32 cellular contexts compared by ENCODE assay signal in genomic region chr15:31544361-31544760, GRCh38.
DNase-seq lines count a peak whose midpoint lies in the region; ATAC-seq, FAIRE-seq and TF ChIP-seq lines count a peak whose summit lies in the region.
"Had no signal": no experiment of that assay in that cellular context is flagged by ENCODE, and none has a peak within 500 bp of the region (broad histone marks: within the 10 kb centered on the region; RNA-seq: fewer than 3 reads in every experiment).

No MANE protein-coding gene starts in this region.

- no peak overlapping the region for H3K27ac Mint-ChIP-seq in activated CD4-positive, alpha-beta T cell treated with anti-CD3 and anti-CD28 coated beads for 36 hours
- H3K27ac Mint-ChIP-seq in activated CD4-positive, alpha-beta T cell treated with anti-CD3 and anti-CD28 coated beads, Interleukin-2, amount 10 ng/mL, durations not matched to agents 24 days and 14 days, result no peak overlapping the region
- no peak overlapping the region for H3K27ac Mint-ChIP-seq in natural killer cell treated with Interleukin-12 subunit alpha and Interleukin-12 subunit beta and Interleukin-15 and Interleukin-18, amount 100 ng/mL, for 72 hours
- no peak overlapping the region for H3K27ac Mint-ChIP-seq in natural killer cell
- H3K27ac Mint-ChIP-seq: B cell; CD14-positive monocyte; CD4-positive, alpha-beta memory T cell; CD4-positive, alpha-beta T cell; CD4-positive, CD25-positive, alpha-beta regulatory T cell; CD8-positive, alpha-beta memory T cell; CD8-positive, alpha-beta T cell had no signal

- POLR2A ChIA-PET in activated CD4-positive, alpha-beta T cell treated with anti-CD3 and anti-CD28 coated beads for 36 hours (lab: Charles Lee), result interaction anchor here (0.5 kb wide), 1 partner anchor 398 kb away, joined by 3 read pairs; no protein-coding TSS in a partner anchor

- no peaks in the 10 kb centered on the region for H3K9me3 Mint-ChIP-seq in activated CD4-positive, alpha-beta T cell treated with anti-CD3 and anti-CD28 coated beads for 36 hours (ENCODE audit: low read depth)
- H3K9me3 Mint-ChIP-seq in activated CD4-positive, alpha-beta T cell treated with anti-CD3 and anti-CD28 coated beads, Interleukin-2, amount 10 ng/mL, durations not matched to agents 24 days and 14 days, result peaks cover 4% of the 10 kb centered on the region
- H3K9me3 Mint-ChIP-seq in natural killer cell treated with Interleukin-12 subunit alpha and Interleukin-12 subunit beta and Interleukin-15 and Interleukin-18, amount 100 ng/mL, for 72 hours, result no peaks in the 10 kb centered on the region
- no peaks in the 10 kb centered on the region for H3K9me3 Mint-ChIP-seq in natural killer cell
- H3K9me3 Mint-ChIP-seq: CD14-positive monocyte; CD4-positive, alpha-beta T cell; CD8-positive, alpha-beta memory T cell; CD8-positive, alpha-beta T cell had no signal

- DNase-seq in activated CD4-positive, CD25-positive, alpha-beta regulatory T cell (lab: John Stamatoyannopoulos, UW), result no peak
- no peak for DNase-seq in activated CD4-positive, alpha-beta T cell treated with anti-CD3 and anti-CD28 coated beads for 36 hours
- no peak for DNase-seq in activated CD4-positive, alpha-beta T cell treated with anti-CD3 and anti-CD28 coated beads, Interleukin-2, amount 10 ng/mL, durations not matched to agents 24 days and 14 days
- DNase-seq in natural killer cell treated with Interleukin-12 subunit alpha and Interleukin-12 subunit beta and Interleukin-15 and Interleukin-18, amount 100 ng/mL, for 72 hours (ENCODE audit: low spot score), result peak; percentile 50
- DNase-seq in natural killer cell (no peak), retina (no peak)
- DNase-seq: 8988T; ACHN; AML-193; BE2C; C1 segment of cervical spinal cord; Caco-2; Calu3; CD4-positive, alpha-beta memory T cell; CD4-positive, alpha-beta T cell; CD4-positive, CD25-positive, alpha-beta regulatory T cell; CD8-positive, alpha-beta memory T cell; CD8-positive, alpha-beta T cell; COR-L47; DMS 273 treated with DMSO at 0.1 percent for 48 hours; DMS153; DMS53; DMS79; DMS79 treated with DMSO at 0.1 percent for 48 hours; DND-41; EL had no signal

- intact Hi-C loops in activated CD4-positive, alpha-beta T cell treated with anti-CD3 and anti-CD28 coated beads for 36 hours (cut with DNase I, micrococcal nuclease), result no loop called here
- intact Hi-C loops in activated CD4-positive, alpha-beta T cell treated with anti-CD3 and anti-CD28 coated beads, Interleukin-2, amount 10 ng/mL, durations not matched to agents 24 days and 14 days (cut with micrococcal nuclease), result no loop called here
- intact Hi-C loops in natural killer cell (cut with micrococcal nuclease), result no loop called here

- TF ChIP-seq CTCF in natural killer cell (IDR thresholded peaks at IDR 0.05), result no peak

- H3K4me3 Mint-ChIP-seq in activated CD4-positive, alpha-beta T cell treated with anti-CD3 and anti-CD28 coated beads for 36 hours, result no peak overlapping the region
- H3K4me3 Mint-ChIP-seq in activated CD4-positive, alpha-beta T cell treated with anti-CD3 and anti-CD28 coated beads, Interleukin-2, amount 10 ng/mL, durations not matched to agents 24 days and 14 days, result no peak overlapping the region
- H3K4me3 Mint-ChIP-seq in natural killer cell treated with Interleukin-12 subunit alpha and Interleukin-12 subunit beta and Interleukin-15 and Interleukin-18, amount 100 ng/mL, for 72 hours, result no peak overlapping the region
- no peak overlapping the region for H3K4me3 Mint-ChIP-seq in natural killer cell
- H3K4me3 Mint-ChIP-seq: B cell; CD14-positive monocyte; CD4-positive, alpha-beta memory T cell; CD4-positive, alpha-beta T cell; CD4-positive, CD25-positive, alpha-beta regulatory T cell; CD8-positive, alpha-beta memory T cell; CD8-positive, alpha-beta T cell had no signal

- H3K4me1 Mint-ChIP-seq in activated CD4-positive, alpha-beta T cell treated with anti-CD3 and anti-CD28 coated beads for 36 hours, result peaks cover 9% of the 10 kb centered on the region
- peaks cover 2% of the 10 kb centered on the region for H3K4me1 Mint-ChIP-seq in activated CD4-positive, alpha-beta T cell treated with anti-CD3 and anti-CD28 coated beads, Interleukin-2, amount 10 ng/mL, durations not matched to agents 24 days and 14 days
- peaks cover 0 to 11% of the 10 kb centered on the region in 2 donors for H3K4me1 Mint-ChIP-seq in natural killer cell treated with Interleukin-12 subunit alpha and Interleukin-12 subunit beta and Interleukin-15 and Interleukin-18, amount 100 ng/mL, for 72 hours (ENCODE audit: low read depth in 2 of 2)
- H3K4me1 Mint-ChIP-seq in natural killer cell, result no peaks in the 10 kb centered on the region
- H3K4me1 Mint-ChIP-seq: B cell; CD14-positive monocyte; CD4-positive, alpha-beta memory T cell; CD4-positive, CD25-positive, alpha-beta regulatory T cell; CD8-positive, alpha-beta memory T cell had no signal

- CTCF ChIA-PET in activated CD4-positive, alpha-beta T cell treated with anti-CD3 and anti-CD28 coated beads for 36 hours (lab: Charles Lee), result no interaction called here

- FAIRE-seq in islet of Langerhans (lab: Jason Lieb, UNC), result peak; percentile 5
- FAIRE-seq: A549, D721Med had no signal

- ATAC-seq in activated CD4-positive, CD25-positive, alpha-beta regulatory T cell treated with anti-CD3 and anti-CD28 coated beads, Interleukin-2, amount 50 U/mL, for 24 hours, result peak; percentile 33 to 66
- peak; percentile 33 for ATAC-seq in activated CD4-positive, alpha-beta T cell treated with anti-CD3 and anti-CD28 coated beads for 36 hours
- peak in 1 of 2 donors; percentile 70 for ATAC-seq in natural killer cell treated with Interleukin-12 subunit alpha and Interleukin-12 subunit beta and Interleukin-15 and Interleukin-18, amount 100 ng/mL, for 72 hours
- no peak for ATAC-seq in natural killer cell
- ATAC-seq: A549; CD8-positive, alpha-beta T cell had no signal

- H3K36me3 Mint-ChIP-seq in activated CD4-positive, alpha-beta T cell treated with anti-CD3 and anti-CD28 coated beads for 36 hours (ENCODE audit: low read depth), result no peaks in the 10 kb centered on the region
- H3K36me3 Mint-ChIP-seq in activated CD4-positive, alpha-beta T cell treated with anti-CD3 and anti-CD28 coated beads, Interleukin-2, amount 10 ng/mL, durations not matched to agents 24 days and 14 days (ENCODE audit: low read depth), result no peaks in the 10 kb centered on the region
- no peaks in the 10 kb centered on the region for H3K36me3 Mint-ChIP-seq in natural killer cell treated with Interleukin-12 subunit alpha and Interleukin-12 subunit beta and Interleukin-15 and Interleukin-18, amount 100 ng/mL, for 72 hours
- H3K36me3 Mint-ChIP-seq in natural killer cell, result no peaks in the 10 kb centered on the region
- H3K36me3 Mint-ChIP-seq: CD14-positive monocyte; CD4-positive, alpha-beta memory T cell; CD4-positive, CD25-positive, alpha-beta regulatory T cell; CD8-positive, alpha-beta memory T cell; CD8-positive, alpha-beta T cell had no signal

- H3K27me3 Mint-ChIP-seq in activated CD4-positive, alpha-beta T cell treated with anti-CD3 and anti-CD28 coated beads for 36 hours, result peaks cover 21% of the 10 kb centered on the region
- H3K27me3 Mint-ChIP-seq in activated CD4-positive, alpha-beta T cell treated with anti-CD3 and anti-CD28 coated beads, Interleukin-2, amount 10 ng/mL, durations not matched to agents 24 days and 14 days, result peaks cover 62% of the 10 kb centered on the region
- peaks cover 42 to 56% of the 10 kb centered on the region in 2 donors for H3K27me3 Mint-ChIP-seq in natural killer cell treated with Interleukin-12 subunit alpha and Interleukin-12 subunit beta and Interleukin-15 and Interleukin-18, amount 100 ng/mL, for 72 hours
- H3K27me3 Mint-ChIP-seq in natural killer cell (ENCODE audit: low read depth in 2 of 2), result peaks cover 53 to 71% of the 10 kb centered on the region in 2 donors

Comparison
In these comparisons a context has a peak if more than half of its experiments do, and no peak if none do; other contexts are left out.
1. ATAC-seq: peak in activated CD4-positive, CD25-positive, alpha-beta regulatory T cell treated with anti-CD3 and anti-CD28 coated beads, Interleukin-2, amount 50 U/mL, for 24 hours (2 of 2) and activated CD4-positive, alpha-beta T cell treated with anti-CD3 and anti-CD28 coated beads for 36 hours (single experiment); none in natural killer cell (0 of 3).